Comparison of ENCODE assay signal across 1 cellular context in the genomic region with DNA sequence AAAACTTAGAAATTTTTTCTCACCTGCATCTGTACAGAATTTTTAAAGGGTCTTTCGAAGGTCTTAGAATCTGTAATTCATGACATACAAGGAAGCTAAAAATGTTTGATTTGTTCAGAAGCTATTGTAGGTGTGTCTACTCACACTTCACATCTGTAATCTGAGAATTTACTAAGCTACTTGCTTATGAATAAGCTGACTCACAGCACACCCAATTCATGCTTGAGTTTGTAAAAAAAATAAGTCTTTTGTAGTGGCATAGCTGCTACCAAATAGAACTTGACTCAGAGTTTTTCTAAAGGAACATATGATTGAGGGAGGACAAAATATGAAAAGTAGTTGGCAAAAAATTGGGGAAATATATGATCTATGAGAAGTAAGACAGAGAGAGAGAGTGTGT.
TF ChIP-seq lines count a peak whose summit lies in the region.

No MANE protein-coding gene starts in this region.

TF ChIP-seq in GM23338, 12 proteins besides CTCF, POLR2A, EP300 and RAD21 (continued from another document):
- TF ChIP-seq ZNF114 (CRISPR knock-in tag; IDR thresholded peaks at IDR 0.05) (no peak), ETS1 (IDR thresholded peaks at IDR 0.05) (no peak), ZNF331 (CRISPR knock-in tag; IDR thresholded peaks at IDR 0.05; ENCODE audit: low read depth) (no peak), CREB1 (CRISPR knock-in tag; IDR thresholded peaks at IDR 0.05; ENCODE audit: low read depth) (no peak), NANOG (IDR thresholded peaks at IDR 0.05; ENCODE audit: borderline replicate concordance) (no peak), REST (IDR thresholded peaks at IDR 0.05; ENCODE audit: unreplicated experiment) (no peak), STAT1 (IDR thresholded peaks at IDR 0.05; ENCODE audit: unreplicated experiment) (no peak), EZH2 (IDR thresholded peaks at IDR 0.05; ENCODE audit: low read depth, unreplicated experiment) (no peak), JUNB (IDR thresholded peaks at IDR 0.05; ENCODE audit: unreplicated experiment) (no peak), EZH2phosphoT487 (IDR thresholded peaks at IDR 0.05; ENCODE audit: unreplicated experiment) (no peak)
- TF ChIP-seq, protein P1, sequence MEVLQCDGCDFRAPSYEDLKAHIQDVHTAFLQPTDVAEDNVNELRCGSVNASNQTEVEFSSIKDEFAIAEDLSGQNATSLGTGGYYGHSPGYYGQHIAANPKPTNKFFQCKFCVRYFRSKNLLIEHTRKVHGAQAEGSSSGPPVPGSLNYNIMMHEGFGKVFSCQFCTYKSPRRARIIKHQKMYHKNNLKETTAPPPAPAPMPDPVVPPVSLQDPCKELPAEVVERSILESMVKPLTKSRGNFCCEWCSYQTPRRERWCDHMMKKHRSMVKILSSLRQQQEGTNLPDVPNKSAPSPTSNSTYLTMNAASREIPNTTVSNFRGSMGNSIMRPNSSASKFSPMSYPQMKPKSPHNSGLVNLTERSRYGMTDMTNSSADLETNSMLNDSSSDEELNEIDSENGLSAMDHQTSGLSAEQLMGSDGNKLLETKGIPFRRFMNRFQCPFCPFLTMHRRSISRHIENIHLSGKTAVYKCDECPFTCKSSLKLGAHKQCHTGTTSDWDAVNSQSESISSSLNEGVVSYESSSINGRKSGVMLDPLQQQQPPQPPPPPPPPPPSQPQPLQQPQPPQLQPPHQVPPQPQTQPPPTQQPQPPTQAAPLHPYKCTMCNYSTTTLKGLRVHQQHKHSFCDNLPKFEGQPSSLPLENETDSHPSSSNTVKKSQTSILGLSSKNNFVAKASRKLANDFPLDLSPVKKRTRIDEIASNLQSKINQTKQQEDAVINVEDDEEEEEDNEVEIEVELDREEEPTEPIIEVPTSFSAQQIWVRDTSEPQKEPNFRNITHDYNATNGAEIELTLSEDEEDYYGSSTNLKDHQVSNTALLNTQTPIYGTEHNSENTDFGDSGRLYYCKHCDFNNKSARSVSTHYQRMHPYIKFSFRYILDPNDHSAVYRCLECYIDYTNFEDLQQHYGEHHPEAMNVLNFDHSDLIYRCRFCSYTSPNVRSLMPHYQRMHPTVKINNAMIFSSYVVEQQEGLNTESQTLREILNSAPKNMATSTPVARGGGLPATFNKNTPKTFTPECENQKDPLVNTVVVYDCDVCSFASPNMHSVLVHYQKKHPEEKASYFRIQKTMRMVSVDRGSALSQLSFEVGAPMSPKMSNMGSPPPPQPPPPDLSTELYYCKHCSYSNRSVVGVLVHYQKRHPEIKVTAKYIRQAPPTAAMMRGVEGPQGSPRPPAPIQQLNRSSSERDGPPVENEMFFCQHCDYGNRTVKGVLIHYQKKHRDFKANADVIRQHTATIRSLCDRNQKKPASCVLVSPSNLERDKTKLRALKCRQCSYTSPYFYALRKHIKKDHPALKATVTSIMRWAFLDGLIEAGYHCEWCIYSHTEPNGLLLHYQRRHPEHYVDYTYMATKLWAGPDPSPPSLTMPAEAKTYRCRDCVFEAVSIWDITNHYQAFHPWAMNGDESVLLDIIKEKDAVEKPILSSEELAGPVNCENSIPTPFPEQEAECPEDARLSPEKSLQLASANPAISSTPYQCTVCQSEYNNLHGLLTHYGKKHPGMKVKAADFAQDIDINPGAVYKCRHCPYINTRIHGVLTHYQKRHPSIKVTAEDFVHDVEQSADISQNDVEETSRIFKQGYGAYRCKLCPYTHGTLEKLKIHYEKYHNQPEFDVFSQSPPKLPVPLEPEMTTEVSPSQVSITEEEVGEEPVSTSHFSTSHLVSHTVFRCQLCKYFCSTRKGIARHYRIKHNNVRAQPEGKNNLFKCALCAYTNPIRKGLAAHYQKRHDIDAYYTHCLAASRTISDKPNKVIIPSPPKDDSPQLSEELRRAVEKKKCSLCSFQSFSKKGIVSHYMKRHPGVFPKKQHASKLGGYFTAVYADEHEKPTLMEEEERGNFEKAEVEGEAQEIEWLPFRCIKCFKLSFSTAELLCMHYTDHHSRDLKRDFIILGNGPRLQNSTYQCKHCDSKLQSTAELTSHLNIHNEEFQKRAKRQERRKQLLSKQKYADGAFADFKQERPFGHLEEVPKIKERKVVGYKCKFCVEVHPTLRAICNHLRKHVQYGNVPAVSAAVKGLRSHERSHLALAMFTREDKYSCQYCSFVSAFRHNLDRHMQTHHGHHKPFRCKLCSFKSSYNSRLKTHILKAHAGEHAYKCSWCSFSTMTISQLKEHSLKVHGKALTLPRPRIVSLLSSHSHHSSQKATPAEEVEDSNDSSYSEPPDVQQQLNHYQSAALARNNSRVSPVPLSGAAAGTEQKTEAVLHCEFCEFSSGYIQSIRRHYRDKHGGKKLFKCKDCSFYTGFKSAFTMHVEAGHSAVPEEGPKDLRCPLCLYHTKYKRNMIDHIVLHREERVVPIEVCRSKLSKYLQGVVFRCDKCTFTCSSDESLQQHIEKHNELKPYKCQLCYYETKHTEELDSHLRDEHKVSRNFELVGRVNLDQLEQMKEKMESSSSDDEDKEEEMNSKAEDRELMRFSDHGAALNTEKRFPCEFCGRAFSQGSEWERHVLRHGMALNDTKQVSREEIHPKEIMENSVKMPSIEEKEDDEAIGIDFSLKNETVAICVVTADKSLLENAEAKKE (CRISPR knock-in tag; IDR thresholded peaks at IDR 0.05) = no peak
